Comparison of ENCODE assay signal across 16 cellular contexts in genomic region chr1:233391338-233391737, GRCh38.
A peak's percentile ranks its signal among the peaks of the same experiment; 100 is the strongest.
DNase-seq lines count a peak whose midpoint lies in the region; ATAC-seq, FAIRE-seq and TF ChIP-seq lines count a peak whose summit lies in the region.
"Had no signal": no experiment of that assay in that cellular context is flagged by ENCODE, and none has a peak within 500 bp of the region (broad histone marks: within the 10 kb centered on the region; RNA-seq: fewer than 3 reads in every experiment).

No MANE protein-coding gene starts in this region.

- intact Hi-C loops in mucosa of descending colon (cut with DNase I, micrococcal nuclease) = no loop called here

- peak; percentile 49 for FAIRE-seq in A549 (lab: Jason Lieb, UNC)
- FAIRE-seq: GM12878, GM18507, H54 had no signal

- TF ChIP-seq POLR2A in A549 (IDR thresholded peaks at IDR 0.05; ENCODE audit: low read length) (no peak), gastroesophageal sphincter (IDR thresholded peaks at IDR 0.05) (no peak)

- 75% methylated on average over 1 of the region's 1 CpG for WGBS in A549 (ENCODE audit: missing lambda C conversion rate)
- 68% methylated on average over 1 of the region's 1 CpG for WGBS in hepatocyte (ENCODE audit: low lambda C conversion rate, missing lambda C conversion rate)
- 50 to 100% methylated on average over 1 of the region's 1 CpG for WGBS in gastroesophageal sphincter (ENCODE audit: low coverage in 1 of 2), 2 donors

- no peak overlapping the region for H3K4me3 ChIP-seq in A549
- H3K4me3 ChIP-seq in hepatocyte = no peak overlapping the region
- H3K4me3 ChIP-seq in mucosa of descending colon = no peak overlapping the region
- H3K4me3 ChIP-seq in gastroesophageal sphincter = no peak overlapping the region
- H3K4me3 ChIP-seq: GM12878 had no signal

- ATAC-seq in A549 = no peak; a peak in 1 of 6 replicates
- ATAC-seq in mucosa of descending colon = peak; percentile 69
- ATAC-seq in gastroesophageal sphincter = no peak
- ATAC-seq: GM12878, HCT116 had no signal

- no peak for DNase-seq in A549 (ENCODE audit: low read depth in 1 of 2, low spot score in 1 of 2)
- DNase-seq in HuH-7 (ENCODE audit: low spot score) = peak; percentile 32
- peak; percentile 37 for DNase-seq in hepatocyte (ENCODE audit: low spot score)
- DNase-seq in mucosa of descending colon = no peak
- no peak for DNase-seq in central memory CD4-positive, alpha-beta T cell
- no peak for DNase-seq in stimulated activated naive CD4-positive, alpha-beta T cell treated with Interleukin-2 at 50 U/mL for 16 hours (lab: John Stamatoyannopoulos, UW)
- DNase-seq: 8988T; ACHN; C1 segment of cervical spinal cord; CD4-positive, alpha-beta T cell; DMS79 had no signal

- H3K9me2 ChIP-seq in hepatocyte (replicated peaks; ENCODE audit: insufficient read depth) = no peaks in the 10 kb centered on the region

- peaks cover 14% of the 10 kb centered on the region for H3K4me1 ChIP-seq in A549
- peaks cover 9% of the 10 kb centered on the region for H3K4me1 ChIP-seq in hepatocyte (ENCODE audit: insufficient read depth)
- H3K4me1 ChIP-seq in mucosa of descending colon (ENCODE audit: low read depth) = no peaks in the 10 kb centered on the region
- H3K4me1 ChIP-seq in gastroesophageal sphincter = no peaks in the 10 kb centered on the region

- peak overlapping the region in 1 of 2 experiments; percentile 17; a peak in 2 of 6 replicates for H3K27ac ChIP-seq in A549
- H3K27ac ChIP-seq in hepatocyte = no peak overlapping the region
- no peak overlapping the region for H3K27ac ChIP-seq in gastroesophageal sphincter

- no peak for TF ChIP-seq CTCF in A549 (IDR thresholded peaks at IDR 0.05)
- no peak for TF ChIP-seq CTCF in hepatocyte (IDR thresholded peaks at IDR 0.05; ENCODE audit: poor library complexity)
- no peak for TF ChIP-seq CTCF in mucosa of descending colon (IDR thresholded peaks at IDR 0.05)
- TF ChIP-seq CTCF in gastroesophageal sphincter (IDR thresholded peaks at IDR 0.05) = no peak

- H3K4me2 ChIP-seq in A549 (peak overlapping the region; percentile 15; the same call in 1 of the 3 replicates), hepatocyte (no peak overlapping the region)

- no peaks in the 10 kb centered on the region for H3K27me3 ChIP-seq in hepatocyte
- H3K27me3 ChIP-seq in gastroesophageal sphincter = peaks cover 25% of the 10 kb centered on the region

- no peaks in the 10 kb centered on the region for H3K36me3 ChIP-seq in hepatocyte (replicated peaks; ENCODE audit: insufficient read depth, low read depth)
- H3K36me3 ChIP-seq in mucosa of descending colon (ENCODE audit: low read depth) = no peaks in the 10 kb centered on the region
- H3K36me3 ChIP-seq in gastroesophageal sphincter = no peaks in the 10 kb centered on the region

- no peak overlapping the region for H2AFZ ChIP-seq in hepatocyte

- no peak for TF ChIP-seq RAD21 in A549 (conservative IDR thresholded peaks at IDR 0.05 in 1 of 2, IDR thresholded peaks at IDR 0.05 in 1 of 2)

- POLR2A ChIA-PET in A549 (lab: Yijun Ruan, JAX) = no interaction called here

- no peak for TF ChIP-seq EP300 in A549 (IDR thresholded peaks at IDR 0.05)
- TF ChIP-seq EP300 in gastroesophageal sphincter (IDR thresholded peaks at IDR 0.05) = no peak

- H3K79me2 ChIP-seq in hepatocyte = no peaks in the 10 kb centered on the region

- CTCF ChIA-PET in A549 (lab: Yijun Ruan, JAX) = interaction anchor here (1.3 to 3.9 kb wide), 4 partner anchors 13 to 720 kb away, joined by 3 to 22 read pairs (median 12); no protein-coding TSS in a partner anchor

- H3K9me3 ChIP-seq in A549 = peaks cover 8% of the 10 kb centered on the region; the same call in 1 of the 3 replicates
- no peaks in the 10 kb centered on the region for H3K9me3 ChIP-seq in hepatocyte (ENCODE audit: low read depth)
- H3K9me3 ChIP-seq in mucosa of descending colon = no peaks in the 10 kb centered on the region
- H3K9me3 ChIP-seq in gastroesophageal sphincter = no peaks in the 10 kb centered on the region

- H4K20me1 ChIP-seq in hepatocyte (ENCODE audit: insufficient read depth, poor library complexity, severe bottlenecking) = no peaks in the 10 kb centered on the region

TF ChIP-seq in A549, 52 proteins besides CTCF, POLR2A, EP300 and RAD21:
- TF ChIP-seq KDM1A (IDR thresholded peaks at IDR 0.05; ENCODE audit: low read depth) (no peak), CBX8 (IDR thresholded peaks at IDR 0.05) (no peak), SREBF2 (IDR thresholded peaks at IDR 0.05) (no peak), HMGXB4 (CRISPR knock-in tag; IDR thresholded peaks at IDR 0.05; ENCODE audit: borderline replicate concordance) (no peak), JUNB (IDR thresholded peaks at IDR 0.05) (no peak), ZNF302 (CRISPR knock-in tag; IDR thresholded peaks at IDR 0.05) (no peak), HOXB13 (CRISPR knock-in tag; IDR thresholded peaks at IDR 0.05; ENCODE audit: low read depth) (no peak), POLR2AphosphoS2 (conservative IDR thresholded peaks at IDR 0.05; ENCODE audit: low read length) (no peak), PBX3 (IDR thresholded peaks at IDR 0.05) (no peak), CBX2 (IDR thresholded peaks at IDR 0.05; ENCODE audit: borderline replicate concordance, low read depth) (no peak)
- TF ChIP-seq, protein P1, sequence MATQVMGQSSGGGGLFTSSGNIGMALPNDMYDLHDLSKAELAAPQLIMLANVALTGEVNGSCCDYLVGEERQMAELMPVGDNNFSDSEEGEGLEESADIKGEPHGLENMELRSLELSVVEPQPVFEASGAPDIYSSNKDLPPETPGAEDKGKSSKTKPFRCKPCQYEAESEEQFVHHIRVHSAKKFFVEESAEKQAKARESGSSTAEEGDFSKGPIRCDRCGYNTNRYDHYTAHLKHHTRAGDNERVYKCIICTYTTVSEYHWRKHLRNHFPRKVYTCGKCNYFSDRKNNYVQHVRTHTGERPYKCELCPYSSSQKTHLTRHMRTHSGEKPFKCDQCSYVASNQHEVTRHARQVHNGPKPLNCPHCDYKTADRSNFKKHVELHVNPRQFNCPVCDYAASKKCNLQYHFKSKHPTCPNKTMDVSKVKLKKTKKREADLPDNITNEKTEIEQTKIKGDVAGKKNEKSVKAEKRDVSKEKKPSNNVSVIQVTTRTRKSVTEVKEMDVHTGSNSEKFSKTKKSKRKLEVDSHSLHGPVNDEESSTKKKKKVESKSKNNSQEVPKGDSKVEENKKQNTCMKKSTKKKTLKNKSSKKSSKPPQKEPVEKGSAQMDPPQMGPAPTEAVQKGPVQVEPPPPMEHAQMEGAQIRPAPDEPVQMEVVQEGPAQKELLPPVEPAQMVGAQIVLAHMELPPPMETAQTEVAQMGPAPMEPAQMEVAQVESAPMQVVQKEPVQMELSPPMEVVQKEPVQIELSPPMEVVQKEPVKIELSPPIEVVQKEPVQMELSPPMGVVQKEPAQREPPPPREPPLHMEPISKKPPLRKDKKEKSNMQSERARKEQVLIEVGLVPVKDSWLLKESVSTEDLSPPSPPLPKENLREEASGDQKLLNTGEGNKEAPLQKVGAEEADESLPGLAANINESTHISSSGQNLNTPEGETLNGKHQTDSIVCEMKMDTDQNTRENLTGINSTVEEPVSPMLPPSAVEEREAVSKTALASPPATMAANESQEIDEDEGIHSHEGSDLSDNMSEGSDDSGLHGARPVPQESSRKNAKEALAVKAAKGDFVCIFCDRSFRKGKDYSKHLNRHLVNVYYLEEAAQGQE (IDR thresholded peaks at IDR 0.05) = no peak

Comparison
In these comparisons a context has a peak if more than half of its experiments do, and no peak if none do; other contexts are left out.
1. DNase-seq: peak in HuH-7 (single experiment) and hepatocyte (single experiment); none in A549 (0 of 2), mucosa of descending colon (0 of 3), central memory CD4-positive, alpha-beta T cell (single experiment) and stimulated activated naive CD4-positive, alpha-beta T cell treated with Interleukin-2 at 50 U/mL for 16 hours (single experiment).